8 cellular contexts compared by ENCODE assay signal in genomic region chr19:41951686-41952172, GRCh38. TPM values are rescaled to one million over a fixed set of nuclear protein-coding genes. Genes with fewer than 3 reads are reported as not detected.
A peak's percentile ranks its signal among the peaks of the same experiment; 100 is the strongest.
DNase-seq lines count a peak whose midpoint lies in the region; ATAC-seq and TF ChIP-seq lines count a peak whose summit lies in the region.

No MANE protein-coding gene starts in this region.

- peak overlapping the region; percentile 62; the same call in 1 of the 2 replicates for H2AFZ ChIP-seq in MM.1S (ENCODE audit: low read length)

- in situ Hi-C loops in gastrocnemius medialis (cut with MboI; ENCODE audit: low sequenced_read_pairs in 4 of 4) = loop anchor here in 2 of 4 donors (10.0 kb wide), 2 partner anchors 87 to 97 kb away; partner anchors contain the start of gene RPS19 (in 1 of the 2)

- H3K9me3 ChIP-seq in MM.1S (replicated peaks; ENCODE audit: insufficient read depth, low read length) = no peaks in the 10 kb centered on the region
- no peaks in the 10 kb centered on the region for H3K9me3 ChIP-seq in gastrocnemius medialis

- ATAC-seq in gastrocnemius medialis (peak in 1 of 2 donors; percentile 45), HG02678 (IDR thresholded peaks at IDR 0.05; ENCODE audit: unreplicated experiment) (no peak), GM18909 (IDR thresholded peaks at IDR 0.05; ENCODE audit: poor library complexity, unreplicated experiment) (no peak)

- no peak overlapping the region for H3K27ac ChIP-seq in MM.1S (ENCODE audit: low read length)
- H3K27ac ChIP-seq in gastrocnemius medialis = no peak overlapping the region

- H3K4me1 ChIP-seq in MM.1S (ENCODE audit: low read length) = no peaks in the 10 kb centered on the region
- no peaks in the 10 kb centered on the region for H3K4me1 ChIP-seq in gastrocnemius medialis

- H3K9me2 ChIP-seq in MM.1S (replicated peaks; ENCODE audit: insufficient read depth, low read length) = no peaks in the 10 kb centered on the region

- H3F3A ChIP-seq in MM.1S (ENCODE audit: insufficient read depth, low read length) = no peaks in the 10 kb centered on the region

- peak overlapping the region; percentile 51; the same call in 1 of the 2 replicates for H3K4me2 ChIP-seq in MM.1S (ENCODE audit: low read depth, low read length)

- no peak overlapping the region for H3K9ac ChIP-seq in MM.1S (ENCODE audit: low read length)

- intact Hi-C loops in gastrocnemius medialis (cut with DNase I; ENCODE audit: low total_unique reads) = loop anchor here (10.0 kb wide), 1 partner anchor 293 kb away; the partner anchor contains the start of gene GSK3A

- peak; percentile 98 for TF ChIP-seq CTCF in MM.1S (IDR thresholded peaks at IDR 0.05; ENCODE audit: low read length)
- peak; percentile 75 to 99 (median 87) for TF ChIP-seq CTCF in gastrocnemius medialis (IDR thresholded peaks at IDR 0.05 in 4 of 5, conservative IDR thresholded peaks at IDR 0.05 in 1 of 5)

- no peaks in the 10 kb centered on the region for H3K79me2 ChIP-seq in MM.1S (ENCODE audit: low read length)

- TF ChIP-seq POLR2A in gastrocnemius medialis (IDR thresholded peaks at IDR 0.05) = no peak

- H3K36me3 ChIP-seq in MM.1S (replicated peaks; ENCODE audit: insufficient read depth, low read length) = no peaks in the 10 kb centered on the region
- peaks cover 0 to 11% of the 10 kb centered on the region in 2 donors for H3K36me3 ChIP-seq in gastrocnemius medialis

- no peak overlapping the region for H3K4me3 ChIP-seq in MM.1S (ENCODE audit: low read length)
- no peak overlapping the region for H3K4me3 ChIP-seq in gastrocnemius medialis

- no peaks in the 10 kb centered on the region for H4K20me1 ChIP-seq in MM.1S (ENCODE audit: insufficient read depth, low read length)

- no peaks in the 10 kb centered on the region for H3K27me3 ChIP-seq in MM.1S (replicated peaks; ENCODE audit: insufficient read depth, low read length)
- H3K27me3 ChIP-seq in gastrocnemius medialis = no peaks in the 10 kb centered on the region

- DNase-seq in GM04504 (ENCODE audit: low read depth) (peak; percentile 43), MM.1S (peak; percentile 82), T-helper 1 cell (peak; percentile 66 to 86 (median 74)), amygdala (lab: John Stamatoyannopoulos, UW) (peak in 53 of 56 donors; percentile 4 to 81 (median 44)), hepatic stellate cell (ENCODE audit: low spot score) (peak; percentile 89), gastrocnemius medialis (peak; percentile 15 to 46)

RNA-seq across cellular contexts. Expression of gene RABAC1, which starts 7.4 kb away (rescaled TPM):
- 100 to 1,000 TPM in 3 of 4 donors, 10 to 100 TPM in 1; 94.4 to 146 (median 110) TPM for total RNA-seq in gastrocnemius medialis

RNA-seq across cellular contexts. Expression of gene ERFL, which starts 23.5 kb away (rescaled TPM):
- not detected for total RNA-seq in gastrocnemius medialis

RNA-seq across cellular contexts. Expression of gene ATP1A3, which starts 42.3 kb away (rescaled TPM):
- not detected for total RNA-seq in gastrocnemius medialis

Comparison
In these comparisons a context has a peak if more than half of its experiments do, and no peak if none do; other contexts are left out.
1. DNase-seq: peak in every context shown above with its lines; median percentile 89 in hepatic stellate cell; 82 in MM.1S; 74 in T-helper 1 cell; 44 in amygdala; 43 in GM04504; 30 in gastrocnemius medialis.